10 cellular contexts compared by ENCODE assay signal in the genomic region with DNA sequence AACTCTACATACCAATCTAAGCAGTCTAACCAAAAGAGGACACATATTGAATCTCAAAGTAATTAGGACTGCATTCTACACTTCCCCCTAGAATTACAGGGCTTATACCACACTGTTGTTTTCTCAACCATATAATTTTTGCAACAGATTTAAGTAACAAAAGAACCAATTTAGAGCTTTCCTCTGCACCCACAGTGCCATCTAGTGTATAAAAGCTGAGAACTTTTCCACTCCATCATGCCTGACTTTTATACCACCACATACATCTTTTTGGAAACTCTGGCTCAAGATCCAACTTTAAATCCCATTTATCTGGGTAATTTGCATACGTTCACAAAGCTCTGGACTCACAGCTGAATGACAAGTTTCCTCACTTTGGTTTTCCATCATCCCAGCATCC.
DNase-seq lines count a peak whose midpoint lies in the region; ATAC-seq and TF ChIP-seq lines count a peak whose summit lies in the region.
"Had no signal": no experiment of that assay in that cellular context is flagged by ENCODE, and none has a peak within 500 bp of the region (broad histone marks: within the 10 kb centered on the region; RNA-seq: fewer than 3 reads in every experiment).

No MANE protein-coding gene starts in this region.

- peaks cover 5 to 7% of the 10 kb centered on the region in 2 donors for H3K27me3 ChIP-seq in right lobe of liver
- H3K27me3 ChIP-seq in upper lobe of left lung = no peaks in the 10 kb centered on the region
- H3K27me3 ChIP-seq: SJSA1 had no signal

- TF ChIP-seq EP300 in upper lobe of left lung (IDR thresholded peaks at IDR 0.05) = no peak

- H3K27ac ChIP-seq in right lobe of liver = no peak overlapping the region
- H3K27ac ChIP-seq in upper lobe of left lung = no peak overlapping the region
- H3K27ac ChIP-seq: SJSA1 had no signal

- intact Hi-C loops in right lobe of liver (cut with DNase I) = no loop called here

- no peaks in the 10 kb centered on the region for H3K27me3 Mint-ChIP-seq in T-helper 2 cell treated with Interferon-gamma antibody and Interleukin-4, amounts not matched to agents 5 μg/mL and 100 μg/mL, for 36 hours (ENCODE audit: low read depth)

- H3K27ac Mint-ChIP-seq in T-helper 2 cell treated with Interferon-gamma antibody and Interleukin-4, amounts not matched to agents 5 μg/mL and 100 μg/mL, for 36 hours = no peak overlapping the region
- H3K27ac Mint-ChIP-seq: memory B cell had no signal

- WGBS in right lobe of liver (ENCODE audit: insufficient coverage, low coverage, low lambda C conversion rate, missing lambda C conversion rate) = 17% methylated on average over 1 of the region's 1 CpG
- WGBS in upper lobe of left lung, 2 donors = 21 to 69% methylated on average over 1 of the region's 1 CpG

- TF ChIP-seq CTCF in right lobe of liver (IDR thresholded peaks at IDR 0.05) = peak; percentile 35 to 58 (median 50)
- peak in 3 of 6 experiments; percentile 20 to 23 (median 23) for TF ChIP-seq CTCF in upper lobe of left lung (IDR thresholded peaks at IDR 0.05)

- H3K9me3 ChIP-seq in right lobe of liver = no peaks in the 10 kb centered on the region
- H3K9me3 ChIP-seq in upper lobe of left lung = no peaks in the 10 kb centered on the region
- H3K9me3 ChIP-seq: SJSA1 had no signal

- TF ChIP-seq POLR2A in right lobe of liver (IDR thresholded peaks at IDR 0.05) (no peak), upper lobe of left lung (IDR thresholded peaks at IDR 0.05) (no peak)

- no peak overlapping the region for H3K4me3 ChIP-seq in right lobe of liver
- no peak overlapping the region for H3K4me3 ChIP-seq in upper lobe of left lung
- H3K4me3 ChIP-seq: SJSA1 had no signal

- peak in 2 of 4 donors; percentile 30 to 49 for ATAC-seq in right lobe of liver
- ATAC-seq in upper lobe of left lung (ENCODE audit: low FRiP score in 2 of 2) = no peak
- no peak for ATAC-seq in GM21723 (IDR thresholded peaks at IDR 0.05; ENCODE audit: unreplicated experiment)

- DNase-seq in DMS114 treated with DMSO at 0.1 percent for 48 hours (lab: John Stamatoyannopoulos, UW; ENCODE audit: unreplicated experiment) = peak; percentile 24
- peak; percentile 77 for DNase-seq in KBM-7
- peak; percentile 62 for DNase-seq in astrocyte of the hippocampus (ENCODE audit: low read depth, low spot score)
- DNase-seq in right lobe of liver = no peak
- no peak for DNase-seq in LoVo (ENCODE audit: low spot score)
- no peak for DNase-seq in T-helper 2 cell treated with Interferon-gamma antibody and Interleukin-4, amounts not matched to agents 5 μg/mL and 100 μg/mL, for 36 hours (ENCODE audit: low spot score)
- DNase-seq in upper lobe of left lung = no peak

- H3K36me3 Mint-ChIP-seq in T-helper 2 cell treated with Interferon-gamma antibody and Interleukin-4, amounts not matched to agents 5 μg/mL and 100 μg/mL, for 36 hours (ENCODE audit: low read depth) = no peaks in the 10 kb centered on the region
- H3K36me3 Mint-ChIP-seq: memory B cell had no signal

- H3K4me1 ChIP-seq in right lobe of liver (no peaks in the 10 kb centered on the region), upper lobe of left lung (no peaks in the 10 kb centered on the region)
- H3K4me1 ChIP-seq: SJSA1 had no signal

- no peak overlapping the region for H3K4me3 Mint-ChIP-seq in T-helper 2 cell treated with Interferon-gamma antibody and Interleukin-4, amounts not matched to agents 5 μg/mL and 100 μg/mL, for 36 hours
- H3K4me3 Mint-ChIP-seq: memory B cell had no signal

- peaks cover 9% of the 10 kb centered on the region for H3K4me1 Mint-ChIP-seq in T-helper 2 cell treated with Interferon-gamma antibody and Interleukin-4, amounts not matched to agents 5 μg/mL and 100 μg/mL, for 36 hours (ENCODE audit: low read depth)

- in situ Hi-C loops in KBM-7 (cut with MboI; ENCODE audit: low pct_unique_long_range_greater_than_20kb, low sequenced_read_pairs) = no loop called here

- H3K9me3 Mint-ChIP-seq in T-helper 2 cell treated with Interferon-gamma antibody and Interleukin-4, amounts not matched to agents 5 μg/mL and 100 μg/mL, for 36 hours = no peaks in the 10 kb centered on the region
- H3K9me3 Mint-ChIP-seq: memory B cell had no signal

- H3K36me3 ChIP-seq in right lobe of liver (no peaks in the 10 kb centered on the region), upper lobe of left lung (no peaks in the 10 kb centered on the region)
- H3K36me3 ChIP-seq: SJSA1 had no signal

Comparison
In these comparisons a context has a peak if more than half of its experiments do, and no peak if none do; other contexts are left out.
1. DNase-seq: peak in DMS114 treated with DMSO at 0.1 percent for 48 hours (single experiment), KBM-7 (single experiment) and astrocyte of the hippocampus (single experiment); none in right lobe of liver (0 of 3), LoVo (single experiment), T-helper 2 cell treated with Interferon-gamma antibody and Interleukin-4, amounts not matched to agents 5 μg/mL and 100 μg/mL, for 36 hours (single experiment) and upper lobe of left lung (0 of 2).